ENCODE assay signal across 8 cellular contexts in genomic region chr19:39430675-39431593, GRCh38. TPM values are rescaled to one million over a fixed set of nuclear protein-coding genes. Genes with fewer than 3 reads are reported as not detected.
DNase-seq lines count a peak whose midpoint lies in the region; ATAC-seq and TF ChIP-seq lines count a peak whose summit lies in the region.

No MANE protein-coding gene starts in this region.

- peaks cover 32% of the 10 kb centered on the region for H3K36me3 Mint-ChIP-seq in HFFc6 (ENCODE audit: low read depth)
- H3K36me3 Mint-ChIP-seq in activated naive CD8-positive, alpha-beta T cell = peaks cover 11% of the 10 kb centered on the region
- peaks cover 45% of the 10 kb centered on the region for H3K36me3 Mint-ChIP-seq in stimulated activated memory B cell treated with anti-CD40 and anti-IgM and Interleukin-4, amounts not matched to agents 10 μg/mL and 1 μg/mL and 100 μg/mL, for 72 hours

- H3K27ac ChIP-seq in layer of hippocampus (ENCODE audit: low read depth, low read length) = peak overlapping the region; percentile 38

- ATAC-seq in stimulated activated memory B cell treated with anti-CD40 and anti-IgM and Interleukin-4, amounts not matched to agents 10 μg/mL and 1 μg/mL and 100 μg/mL, for 72 hours = peak; percentile 84
- ATAC-seq in HG03095 (IDR thresholded peaks at IDR 0.05; ENCODE audit: unreplicated experiment) = no peak

- peak overlapping the region; percentile 82 for H3K27ac Mint-ChIP-seq in HFFc6
- H3K27ac Mint-ChIP-seq in activated naive CD8-positive, alpha-beta T cell = peak overlapping the region; percentile 66
- peak overlapping the region; percentile 94 for H3K27ac Mint-ChIP-seq in stimulated activated memory B cell treated with anti-CD40 and anti-IgM and Interleukin-4, amounts not matched to agents 10 μg/mL and 1 μg/mL and 100 μg/mL, for 72 hours

- peak overlapping the region; percentile 36; the same call in 1 of the 2 replicates for H3K4me3 Mint-ChIP-seq in HFFc6
- H3K4me3 Mint-ChIP-seq in activated naive CD8-positive, alpha-beta T cell = peak overlapping the region; percentile 47
- H3K4me3 Mint-ChIP-seq in stimulated activated memory B cell treated with anti-CD40 and anti-IgM and Interleukin-4, amounts not matched to agents 10 μg/mL and 1 μg/mL and 100 μg/mL, for 72 hours = peak overlapping the region; percentile 38

- peak; percentile 65 for DNase-seq in COLO668 (lab: John Stamatoyannopoulos, UW; ENCODE audit: unreplicated experiment)
- peak; percentile 70 for DNase-seq in HFFc6
- peak; percentile 76 for DNase-seq in SHP77 treated with DMSO at 0.1 percent for 48 hours (lab: John Stamatoyannopoulos, UW)
- DNase-seq in DMS79 (lab: John Stamatoyannopoulos, UW) = no peak

- H3K4me1 Mint-ChIP-seq in HFFc6 (ENCODE audit: low read depth) = peaks cover 49% of the 10 kb centered on the region
- peaks cover 34% of the 10 kb centered on the region for H3K4me1 Mint-ChIP-seq in activated naive CD8-positive, alpha-beta T cell (ENCODE audit: low read depth)
- H3K4me1 Mint-ChIP-seq in stimulated activated memory B cell treated with anti-CD40 and anti-IgM and Interleukin-4, amounts not matched to agents 10 μg/mL and 1 μg/mL and 100 μg/mL, for 72 hours = peaks cover 55% of the 10 kb centered on the region

- no peak for TF ChIP-seq CTCF in HFFc6 (IDR thresholded peaks at IDR 0.05)

- no peaks in the 10 kb centered on the region for H3K27me3 ChIP-seq in layer of hippocampus (ENCODE audit: control insufficient read depth, insufficient read depth, low read length)

- H3K9me3 Mint-ChIP-seq in HFFc6 = peaks cover 6% of the 10 kb centered on the region
- H3K9me3 Mint-ChIP-seq in activated naive CD8-positive, alpha-beta T cell (ENCODE audit: low read depth) = no peaks in the 10 kb centered on the region
- H3K9me3 Mint-ChIP-seq in stimulated activated memory B cell treated with anti-CD40 and anti-IgM and Interleukin-4, amounts not matched to agents 10 μg/mL and 1 μg/mL and 100 μg/mL, for 72 hours = no peaks in the 10 kb centered on the region

- peaks cover 24% of the 10 kb centered on the region for H3K27me3 Mint-ChIP-seq in HFFc6 (ENCODE audit: insufficient read depth)
- no peaks in the 10 kb centered on the region for H3K27me3 Mint-ChIP-seq in activated naive CD8-positive, alpha-beta T cell
- no peaks in the 10 kb centered on the region for H3K27me3 Mint-ChIP-seq in stimulated activated memory B cell treated with anti-CD40 and anti-IgM and Interleukin-4, amounts not matched to agents 10 μg/mL and 1 μg/mL and 100 μg/mL, for 72 hours

RNA-seq across cellular contexts. Expression of gene RPS16, which starts 4.8 kb away (rescaled TPM):
- total RNA-seq in HFFc6 (2021; fragmentation: NEBNext Ultra II Directional; extraction: Animal tissue kit (Norgen Biotek cat#: 25700)) = 1,000 to 10,000 TPM; 1,647 to 2,008 (median 1,885) TPM

RNA-seq across cellular contexts. Expression of gene SUPT5H, which starts 14.4 kb away (rescaled TPM):
- total RNA-seq in HFFc6 (2021; fragmentation: NEBNext Ultra II Directional; extraction: Animal tissue kit (Norgen Biotek cat#: 25700)) = 100 to 1,000 TPM; 102 to 129 (median 107) TPM

RNA-seq across cellular contexts. Expression of gene PLEKHG2, which starts 18.5 kb away (rescaled TPM):
- 10 to 100 TPM; 38.3 to 56.0 (median 45.7) TPM for total RNA-seq in HFFc6 (2021; fragmentation: NEBNext Ultra II Directional; extraction: Animal tissue kit (Norgen Biotek cat#: 25700))

RNA-seq across cellular contexts. Expression of gene ZFP36, which starts 24.3 kb away (rescaled TPM):
- 10 to 100 TPM; 30.9 to 81.6 (median 68.5) TPM for total RNA-seq in HFFc6 (2021; fragmentation: NEBNext Ultra II Directional; extraction: Animal tissue kit (Norgen Biotek cat#: 25700))

RNA-seq across cellular contexts. Expression of gene MED29, which starts 39.8 kb away (rescaled TPM):
- 10 to 100 TPM; 38.2 to 48.5 (median 45.2) TPM for total RNA-seq in HFFc6 (2021; fragmentation: NEBNext Ultra II Directional; extraction: Animal tissue kit (Norgen Biotek cat#: 25700))
